ENCODE assay signal across 14 cellular contexts in the genomic region with DNA sequence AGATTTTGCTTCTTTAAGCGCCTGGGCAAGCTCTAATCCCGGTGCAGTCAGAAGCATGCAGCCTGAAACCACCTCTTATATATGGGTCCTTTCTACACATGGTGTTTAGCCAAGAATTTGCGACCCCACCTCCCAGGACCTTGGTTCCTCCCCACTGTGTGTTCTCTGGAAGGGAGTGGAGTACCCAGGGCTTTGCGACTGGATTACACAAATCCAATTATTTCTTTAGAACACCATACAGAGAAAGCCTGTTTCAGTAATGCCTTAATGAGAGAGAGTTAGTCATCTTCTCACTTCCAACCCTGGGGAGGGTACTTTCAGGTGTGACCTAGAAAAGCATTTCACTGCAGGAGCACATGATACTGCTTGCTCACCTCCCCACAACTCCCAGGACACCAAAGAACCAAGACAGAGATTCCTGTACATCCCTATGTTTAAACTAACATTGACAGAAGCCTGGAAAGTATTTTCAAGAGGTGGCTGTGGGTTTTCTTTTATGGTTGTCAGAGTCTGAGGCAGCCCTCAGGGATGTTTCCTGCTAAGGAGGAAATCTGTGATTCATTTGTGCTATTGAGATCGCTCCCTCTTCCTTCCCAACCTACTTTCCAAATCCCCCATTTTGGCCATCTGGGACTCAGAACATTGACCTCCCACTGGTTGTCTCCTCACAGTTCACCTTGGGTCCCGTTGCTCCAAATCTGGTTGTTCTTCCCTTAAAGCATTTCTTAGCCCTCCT. TPM values are rescaled to one million over a fixed set of nuclear protein-coding genes. Genes with fewer than 3 reads are reported as not detected.
DNase-seq lines count a peak whose midpoint lies in the region; ATAC-seq and TF ChIP-seq lines count a peak whose summit lies in the region.
"Had no signal": no experiment of that assay in that cellular context is flagged by ENCODE, and none has a peak within 500 bp of the region (broad histone marks: within the 10 kb centered on the region; RNA-seq: fewer than 3 reads in every experiment).

A gene with protein sequence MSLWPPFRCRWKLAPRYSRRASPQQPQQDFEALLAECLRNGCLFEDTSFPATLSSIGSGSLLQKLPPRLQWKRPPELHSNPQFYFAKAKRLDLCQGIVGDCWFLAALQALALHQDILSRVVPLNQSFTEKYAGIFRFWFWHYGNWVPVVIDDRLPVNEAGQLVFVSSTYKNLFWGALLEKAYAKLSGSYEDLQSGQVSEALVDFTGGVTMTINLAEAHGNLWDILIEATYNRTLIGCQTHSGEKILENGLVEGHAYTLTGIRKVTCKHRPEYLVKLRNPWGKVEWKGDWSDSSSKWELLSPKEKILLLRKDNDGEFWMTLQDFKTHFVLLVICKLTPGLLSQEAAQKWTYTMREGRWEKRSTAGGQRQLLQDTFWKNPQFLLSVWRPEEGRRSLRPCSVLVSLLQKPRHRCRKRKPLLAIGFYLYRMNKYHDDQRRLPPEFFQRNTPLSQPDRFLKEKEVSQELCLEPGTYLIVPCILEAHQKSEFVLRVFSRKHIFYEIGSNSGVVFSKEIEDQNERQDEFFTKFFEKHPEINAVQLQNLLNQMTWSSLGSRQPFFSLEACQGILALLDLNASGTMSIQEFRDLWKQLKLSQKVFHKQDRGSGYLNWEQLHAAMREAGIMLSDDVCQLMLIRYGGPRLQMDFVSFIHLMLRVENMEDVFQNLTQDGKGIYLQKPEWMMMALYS (minus strand): TSS at position 51 of the 736 bp plus-strand sequence. CDS start 12,068 bp downstream, outside the sequence.

- ATAC-seq in stimulated activated naive CD8-positive, alpha-beta T cell treated with anti-CD3 and anti-CD28 coated beads, Interleukin-15, Interleukin-2, amounts not matched to agents 100 U/mL and 50 U/mL, for 24 hours: peak; percentile 55
- ATAC-seq in HG03571 (IDR thresholded peaks at IDR 0.05; ENCODE audit: unreplicated experiment): no peak
- ATAC-seq: A549 had no signal

- H3K9ac ChIP-seq in Loucy (ENCODE audit: low read depth, low read length, poor library complexity, severe bottlenecking): no peak within 1 kb of the TSS

- no peaks in the 10 kb centered on the region for H3K79me2 ChIP-seq in Loucy (ENCODE audit: insufficient read depth, low read length)

- WGBS in esophagus, 2 donors: 55 to 78% methylated on average over 6 of the region's 6 CpGs

- no peak within 1 kb of the TSS for H3K4me3 ChIP-seq in Loucy (ENCODE audit: low read length, poor library complexity, severe bottlenecking)
- H3K4me3 ChIP-seq in esophagus (ENCODE audit: low read depth in 1 of 2, low read length in 2 of 2): peak within 1 kb of the TSS; percentile 34 to 38
- H3K4me3 ChIP-seq: A549, adrenal gland had no signal

- H3F3A ChIP-seq in Loucy (ENCODE audit: low read depth): no peaks in the 10 kb centered on the region

- no peaks in the 10 kb centered on the region for H3K9me2 ChIP-seq in Loucy (replicated peaks; ENCODE audit: low read depth, low read length)

- H3K9me3 ChIP-seq in Loucy (ENCODE audit: insufficient read depth, low read depth, low read length) (no peaks in the 10 kb centered on the region), esophagus (ENCODE audit: control insufficient read depth in 2 of 2, insufficient read depth in 1 of 2, low read depth in 1 of 2, low read length in 1 of 2) (no peaks in the 10 kb centered on the region)
- H3K9me3 ChIP-seq: A549, adrenal gland had no signal

- no peak within 1 kb of the TSS for H2AFZ ChIP-seq in Loucy (ENCODE audit: low read length)

- H3K27me3 ChIP-seq in Loucy (ENCODE audit: insufficient read depth, low read length, poor library complexity, severe bottlenecking) (no peaks in the 10 kb centered on the region), esophagus (ENCODE audit: control insufficient read depth in 1 of 2, insufficient read depth in 2 of 2, low read length in 2 of 2) (no peaks in the 10 kb centered on the region)
- H3K27me3 ChIP-seq: adrenal gland had no signal

- H3K36me3 ChIP-seq in Loucy (ENCODE audit: insufficient read depth, low read length) (no peaks in the 10 kb centered on the region), esophagus (ENCODE audit: control insufficient read depth in 2 of 2, insufficient read depth in 2 of 2, low read length in 1 of 2) (no peaks in the 10 kb centered on the region)
- H3K36me3 ChIP-seq: adrenal gland had no signal

- peak within 1 kb of the TSS; percentile 42 to 48 for H3K27ac ChIP-seq in esophagus (ENCODE audit: low read depth in 2 of 2, low read length in 1 of 2)
- H3K27ac ChIP-seq: A549, adrenal gland had no signal

- H4K20me1 ChIP-seq in Loucy (ENCODE audit: insufficient read depth, low read length, poor library complexity, severe bottlenecking): no peaks in the 10 kb centered on the region

- H3K4me1 ChIP-seq in Loucy (ENCODE audit: insufficient read depth, low read length, poor library complexity, severe bottlenecking) (peaks cover 62% of the 10 kb centered on the region), esophagus (ENCODE audit: control insufficient read depth in 2 of 2, insufficient read depth in 2 of 2, low read length in 1 of 2) (peaks cover 0 to 13% of the 10 kb centered on the region in 2 donors)
- H3K4me1 ChIP-seq: A549, adrenal gland had no signal

- peak; percentile 35 for DNase-seq in activated CD8-positive, alpha-beta memory T cell treated with anti-CD3 and anti-CD28 coated beads for 24 hours
- no peak for DNase-seq in activated CD8-positive, alpha-beta memory T cell treated with anti-CD3 and anti-CD28 coated beads, Interleukin-2, amount 50 U/mL, for 4 hours
- DNase-seq in stimulated activated naive CD8-positive, alpha-beta T cell treated with anti-CD3 and anti-CD28 coated beads, Interleukin-15, Interleukin-2, amounts not matched to agents 100 U/mL and 50 U/mL, for 24 hours: no peak
- no peak for DNase-seq in iPS-NIHi7 (ENCODE audit: extremely low spot score)
- DNase-seq in kidney glomerular epithelial cell (lab: John Stamatoyannopoulos, UW): no peak
- DNase-seq: adrenal gland, cerebellar nuclear complex, NCI-H187 treated with DMSO at 0.1 percent for 48 hours, NCI-H524 treated with DMSO at 0.1 percent for 48 hours, posterior cingulate gyrus had no signal

- TF ChIP-seq CTCF in Loucy (conservative IDR thresholded peaks at IDR 0.05; ENCODE audit: low read length): no peak

- H3K4me2 ChIP-seq in Loucy (ENCODE audit: low read depth, low read length, poor library complexity, severe bottlenecking): peak within 1 kb of the TSS; percentile 7
- H3K4me2 ChIP-seq: A549 had no signal

RNA-seq across cellular contexts. Expression of the gene that starts here (rescaled TPM):
- polyA plus RNA-seq in esophagus: 100 to 1,000 TPM in 1 of 2 donors, 10 to 100 TPM in 1; 72.7 to 141 TPM
